24 cellular contexts compared by ENCODE assay signal in the genomic region with DNA sequence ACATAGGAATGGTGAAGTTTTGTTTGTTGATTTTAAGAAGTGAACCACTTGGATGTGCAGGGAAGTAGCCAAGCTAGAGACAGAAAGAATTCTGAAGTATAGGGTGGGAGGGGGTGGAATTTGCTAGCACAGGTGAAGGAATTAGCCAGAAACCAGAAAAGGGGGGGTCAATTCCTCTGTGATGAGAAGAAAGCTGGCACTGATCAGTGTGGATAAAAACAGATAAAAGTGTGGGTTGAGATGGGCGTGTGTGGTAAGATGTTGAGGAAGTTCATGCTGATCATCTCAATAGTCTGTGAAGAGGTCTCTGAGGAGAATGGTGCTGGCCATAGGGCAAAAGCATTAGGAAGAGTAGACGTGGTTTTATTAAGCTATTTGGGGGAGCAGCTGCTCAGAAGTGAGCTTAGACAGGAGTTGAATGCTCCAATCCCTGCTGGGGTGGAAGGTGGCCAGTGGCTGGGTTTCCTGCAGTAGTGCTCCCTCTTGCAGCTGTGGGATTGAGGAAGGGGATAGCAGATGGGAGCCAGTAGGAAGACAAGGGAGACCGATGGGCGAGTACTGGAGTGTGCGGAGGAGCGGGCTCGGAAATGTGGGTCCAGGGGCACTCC.
DNase-seq lines count a peak whose midpoint lies in the region; ATAC-seq, FAIRE-seq and TF ChIP-seq lines count a peak whose summit lies in the region.
"Had no signal": no experiment of that assay in that cellular context is flagged by ENCODE, and none has a peak within 500 bp of the region (broad histone marks: within the 10 kb centered on the region; RNA-seq: fewer than 3 reads in every experiment).

No MANE protein-coding gene starts in this region.

- no peak overlapping the region for H3K4me3 ChIP-seq in aorta (ENCODE audit: low read length in 2 of 2)
- H3K4me3 ChIP-seq: BLaER1, left ventricle myocardium inferior, sigmoid colon had no signal

- no peaks in the 10 kb centered on the region for H3K36me3 ChIP-seq in aorta (ENCODE audit: control insufficient read depth in 1 of 2, insufficient read depth in 2 of 2, low read length in 1 of 2)
- H3K36me3 ChIP-seq: BLaER1, left ventricle myocardium inferior, sigmoid colon had no signal

- TF ChIP-seq CTCF in VCaP (conservative IDR thresholded peaks at IDR 0.05): no peak

- no peaks in the 10 kb centered on the region for H3K9me3 ChIP-seq in aorta (ENCODE audit: control insufficient read depth, low read length)
- H3K9me3 ChIP-seq: BLaER1, Caco-2, sigmoid colon had no signal

- H3K27me3 ChIP-seq in aorta (ENCODE audit: control insufficient read depth in 1 of 2, insufficient read depth in 2 of 2, low read length in 1 of 2): no peaks in the 10 kb centered on the region
- H3K27me3 ChIP-seq: BLaER1, foreskin keratinocyte, sigmoid colon had no signal

- intact Hi-C loops in aorta (cut with DNase I): loop anchor here in 1 of 2 donors (10.0 kb wide), 2 partner anchors 186 to 284 kb away; no protein-coding TSS in a partner anchor

- FAIRE-seq in GM19239 (lab: Jason Lieb, UNC): no peak

- DNase-seq in LHCN-M2 (ENCODE audit: low read depth): peak; percentile 40
- peak; percentile 50 for DNase-seq in myocyte (ENCODE audit: low read depth)
- no peak for DNase-seq in aorta
- DNase-seq in GM19239 (ENCODE audit: insufficient read length, low spot score): no peak
- no peak for DNase-seq in NCI-H2171 (lab: John Stamatoyannopoulos, UW)
- no peak for DNase-seq in Kasumi-1 (lab: John Stamatoyannopoulos, UW)
- DNase-seq: activated CD4-positive, alpha-beta T cell treated with anti-CD3 and anti-CD28 coated beads for 1 hour; activated CD8-positive, alpha-beta memory T cell treated with anti-CD3 and anti-CD28 coated beads for 24 hours; activated naive CD4-positive, alpha-beta T cell treated with anti-CD3 and anti-CD28 coated beads for 36 hours; activated T-cell treated with anti-CD3 and anti-CD28 coated beads, Interleukin-2, amount 50 U/mL, for 24 hours; amygdala; Caco-2; foreskin keratinocyte; GOT3; left ventricle myocardium inferior; midbrain; NCI-H1105; NCI-H2081 treated with DMSO at 0.1 percent for 48 hours; NCI-H510A; sigmoid colon; substantia nigra had no signal

- H3K27ac ChIP-seq in VCaP: peak overlapping the region; percentile 14; the same call in 1 of the 2 replicates
- peak overlapping the region in 1 of 2 donors; percentile 46 for H3K27ac ChIP-seq in aorta (ENCODE audit: low read depth in 1 of 2, low read length in 2 of 2)
- H3K27ac ChIP-seq: BLaER1, foreskin keratinocyte, left ventricle myocardium inferior, RWPE1, sigmoid colon had no signal

- WGBS in aorta, 2 donors: 84 to 86% methylated on average over 7 of the region's 7 CpGs

- peak; percentile 33 for ATAC-seq in aorta (ENCODE audit: low FRiP score)

- peaks cover 0 to 7% of the 10 kb centered on the region in 2 donors for H3K4me1 ChIP-seq in aorta (ENCODE audit: control insufficient read depth in 1 of 2, insufficient read depth in 2 of 2, low read length in 2 of 2)
- H3K4me1 ChIP-seq: BLaER1, sigmoid colon had no signal

Comparison
In these comparisons a context has a peak if more than half of its experiments do, and no peak if none do; other contexts are left out.
1. DNase-seq: peak in LHCN-M2 (single experiment) and myocyte (single experiment); none in aorta (0 of 2), GM19239 (single experiment), NCI-H2171 (single experiment) and Kasumi-1 (0 of 2).